21 cellular contexts compared by ENCODE assay signal in the genomic region with DNA sequence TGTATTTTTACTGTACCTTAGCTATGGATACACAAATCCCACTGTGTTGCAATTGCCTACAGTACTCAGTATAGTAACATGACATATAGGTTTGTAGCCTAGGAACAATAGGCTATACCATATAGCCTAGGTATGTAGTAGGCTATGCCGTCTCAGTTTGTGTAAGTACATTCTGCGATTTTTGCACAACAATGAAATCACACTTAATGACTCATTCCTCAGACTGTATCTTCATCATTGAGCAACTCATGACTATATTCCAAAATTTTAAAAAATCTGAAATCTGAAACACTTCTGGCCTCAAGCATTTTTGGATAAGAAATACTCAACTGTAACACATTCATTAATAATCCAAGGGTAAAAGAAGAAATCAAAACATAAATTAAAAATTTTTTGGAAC.
"Had no signal": no experiment of that assay in that cellular context is flagged by ENCODE, and none has a peak within 500 bp of the region (broad histone marks: within the 10 kb centered on the region; RNA-seq: fewer than 3 reads in every experiment).

No MANE protein-coding gene starts in this region.

- DNase-seq: activated CD4-positive, alpha-beta T cell treated with anti-CD3 and anti-CD28 coated beads for 36 hours; activated CD4-positive, alpha-beta T cell treated with anti-CD3 and anti-CD28 coated beads, Interleukin-2, amount 50 U/mL, for 48 hours; activated T-cell treated with anti-CD3 and anti-CD28 coated beads for 4 hours; amygdala; central memory CD4-positive, alpha-beta T cell; effector CD4-positive, alpha-beta T cell; heart right ventricle; kidney glomerular epithelial cell; left ventricle myocardium inferior; mammary epithelial cell; midbrain; nucleus accumbens; spleen; stimulated activated CD4-positive, alpha-beta T cell treated with anti-CD3 and anti-CD28 coated beads, Interleukin-4, amount 100 ng/mL, for 4 hours; T-cell; thyroid gland had no signal

- H3K27ac ChIP-seq: coronary artery, heart right ventricle, left ventricle myocardium inferior, spleen, thyroid gland had no signal

- H3K4me3 ChIP-seq: coronary artery, heart right ventricle, left ventricle myocardium inferior, spleen, thyroid gland had no signal

- H3K27me3 ChIP-seq: heart right ventricle, spleen, thyroid gland had no signal

- H3K9me3 ChIP-seq: thyroid gland had no signal

- H3K36me3 ChIP-seq: heart right ventricle, left ventricle myocardium inferior, spleen, thyroid gland had no signal

- ATAC-seq: activated CD4-positive, alpha-beta T cell treated with anti-CD3 and anti-CD28 coated beads for 36 hours; esophagus mucosa; heart right ventricle; sciatic nerve; stimulated activated memory B cell treated with anti-CD40 and anti-IgM and Interleukin-4, amounts not matched to agents 10 μg/mL and 1 μg/mL and 100 μg/mL, for 72 hours; T-cell; WTC11 had no signal

- H3K4me1 ChIP-seq: heart right ventricle, left ventricle myocardium inferior, spleen, thyroid gland had no signal
